Comparison of ENCODE assay signal across 8 cellular contexts in genomic region chr5:61408476-61409168, GRCh38.
DNase-seq lines count a peak whose midpoint lies in the region; ATAC-seq and TF ChIP-seq lines count a peak whose summit lies in the region.

No MANE protein-coding gene starts in this region.

- peaks cover 18 to 35% (median 26%) of the 10 kb centered on the region in 4 donors for H3K4me1 Mint-ChIP-seq in CD4-positive, alpha-beta memory T cell
- H3K4me1 Mint-ChIP-seq in activated CD4-positive, alpha-beta memory T cell treated with anti-CD3 and anti-CD28 coated beads for 36 hours (ENCODE audit: low read depth): peaks cover 29% of the 10 kb centered on the region

- H3K27me3 ChIP-seq in CD4-positive, alpha-beta memory T cell (ENCODE audit: insufficient read depth, low read length): no peaks in the 10 kb centered on the region
- H3K27me3 ChIP-seq in HL-60 (ENCODE audit: insufficient read depth, poor library complexity, severe bottlenecking): no peaks in the 10 kb centered on the region

- ATAC-seq in left lobe of liver: peak; percentile 98

- H3K9me3 ChIP-seq in CD4-positive, alpha-beta memory T cell (ENCODE audit: control insufficient read depth in 1 of 2, low read length in 2 of 2): no peaks in the 10 kb centered on the region

- peak overlapping the region; percentile 78 to 91 (median 84) for H3K4me3 Mint-ChIP-seq in CD4-positive, alpha-beta memory T cell
- peak overlapping the region; percentile 55 for H3K4me3 Mint-ChIP-seq in activated CD4-positive, alpha-beta memory T cell treated with anti-CD3 and anti-CD28 coated beads for 36 hours

- POLR2A ChIA-PET in CD4-positive, alpha-beta memory T cell (lab: Charles Lee; ENCODE audit: partially characterized antibody): interaction anchor here (0.6 to 3.9 kb wide), 6 partner anchors 17 to 995 kb away, joined by 3 to 76 read pairs (median 4); partner anchors contain the start of genes DEPDC1B, DIMT1 and ZSWIM6
- POLR2A ChIA-PET in activated CD4-positive, alpha-beta memory T cell treated with anti-CD3 and anti-CD28 coated beads for 36 hours (lab: Charles Lee): interaction anchor here (0.5 to 2.7 kb wide), 3 partner anchors 9 to 552 kb away, joined by 3 to 12 read pairs (median 5); partner anchors contain the start of gene ZSWIM6

- no peak overlapping the region for H3K4me3 ChIP-seq in CD4-positive, alpha-beta memory T cell (ENCODE audit: low read length in 2 of 2)
- H3K4me3 ChIP-seq in HL-60 (replicated peaks; ENCODE audit: insufficient read depth, low read length): no peak overlapping the region

- peak; percentile 96 to 99 (median 98) for DNase-seq in CD4-positive, alpha-beta memory T cell
- DNase-seq in GM20000 (ENCODE audit: low spot score) (peak; percentile 90), HL-60 (ENCODE audit: low read depth in 1 of 2, low spot score in 1 of 2) (peak; percentile 83 to 93), NCI-H82 treated with DMSO at 0.1 percent for 48 hours (lab: John Stamatoyannopoulos, UW; ENCODE audit: unreplicated experiment) (peak; percentile 81), dermis blood vessel endothelial cell (peak; percentile 100), left lobe of liver (ENCODE audit: low spot score) (peak; percentile 100)
- peak; percentile 98 for DNase-seq in activated CD4-positive, alpha-beta memory T cell treated with anti-CD3 and anti-CD28 coated beads for 36 hours
- peak; percentile 99 for DNase-seq in stimulated activated CD4-positive, alpha-beta T cell treated with anti-CD3 and anti-CD28 coated beads, Interleukin-2, amount 100 ng/mL, for 24 hours

- TF ChIP-seq CTCF in GM20000 (IDR thresholded peaks at IDR 0.05; ENCODE audit: extremely low read depth, missing control alignments): no peak
- no peak for TF ChIP-seq CTCF in HL-60 (IDR thresholded peaks at IDR 0.05; ENCODE audit: insufficient read depth, low read length)

- peaks cover 0 to 3% of the 10 kb centered on the region in 2 donors for H3K36me3 Mint-ChIP-seq in CD4-positive, alpha-beta memory T cell
- no peaks in the 10 kb centered on the region for H3K36me3 Mint-ChIP-seq in activated CD4-positive, alpha-beta memory T cell treated with anti-CD3 and anti-CD28 coated beads for 36 hours

- peaks cover 19% of the 10 kb centered on the region for H3K4me1 ChIP-seq in CD4-positive, alpha-beta memory T cell (ENCODE audit: insufficient read depth, low read length)

- no peaks in the 10 kb centered on the region for H3K36me3 ChIP-seq in CD4-positive, alpha-beta memory T cell (ENCODE audit: insufficient read depth, low read length)

- H3K27me3 Mint-ChIP-seq in CD4-positive, alpha-beta memory T cell: peaks cover 0 to 2% of the 10 kb centered on the region in 2 donors
- no peaks in the 10 kb centered on the region for H3K27me3 Mint-ChIP-seq in activated CD4-positive, alpha-beta memory T cell treated with anti-CD3 and anti-CD28 coated beads for 36 hours

- H3K27ac Mint-ChIP-seq in CD4-positive, alpha-beta memory T cell: peak overlapping the region; percentile 86 to 97 (median 94)
- H3K27ac Mint-ChIP-seq in activated CD4-positive, alpha-beta memory T cell treated with anti-CD3 and anti-CD28 coated beads for 36 hours: peak overlapping the region; percentile 50

- no peaks in the 10 kb centered on the region for H3K9me3 Mint-ChIP-seq in CD4-positive, alpha-beta memory T cell
- no peaks in the 10 kb centered on the region for H3K9me3 Mint-ChIP-seq in activated CD4-positive, alpha-beta memory T cell treated with anti-CD3 and anti-CD28 coated beads for 36 hours

- no peak overlapping the region for H3K27ac ChIP-seq in CD4-positive, alpha-beta memory T cell (ENCODE audit: low read depth, low read length)
- no peak overlapping the region for H3K27ac ChIP-seq in HL-60 (replicated peaks)

- intact Hi-C loops in CD4-positive, alpha-beta memory T cell (cut with micrococcal nuclease): loop anchor here (1.0 kb wide), 4 partner anchors 77 to 463 kb away; partner anchors contain the start of genes ERCC8, NDUFAF2 and SMIM15
- intact Hi-C loops in activated CD4-positive, alpha-beta memory T cell treated with anti-CD3 and anti-CD28 coated beads for 36 hours (cut with micrococcal nuclease): loop anchor here (1.0 to 5.0 kb wide), 6 partner anchors 76 to 246 kb away; partner anchors contain the start of genes SMIM15 and ZSWIM6

- CTCF ChIA-PET in CD4-positive, alpha-beta memory T cell (lab: Charles Lee; ENCODE audit: partially characterized antibody): interaction anchor here (1.5 to 2.0 kb wide), 2 partner anchors 10 to 78 kb away, joined by 5 to 13 read pairs; no protein-coding TSS in a partner anchor
- CTCF ChIA-PET in activated CD4-positive, alpha-beta memory T cell treated with anti-CD3 and anti-CD28 coated beads for 36 hours (lab: Charles Lee): interaction anchor here (1.0 to 1.3 kb wide), 2 partner anchors 78 to 354 kb away, joined by 3 read pairs; no protein-coding TSS in a partner anchor
